8 cellular contexts compared by ENCODE assay signal in the genomic region with DNA sequence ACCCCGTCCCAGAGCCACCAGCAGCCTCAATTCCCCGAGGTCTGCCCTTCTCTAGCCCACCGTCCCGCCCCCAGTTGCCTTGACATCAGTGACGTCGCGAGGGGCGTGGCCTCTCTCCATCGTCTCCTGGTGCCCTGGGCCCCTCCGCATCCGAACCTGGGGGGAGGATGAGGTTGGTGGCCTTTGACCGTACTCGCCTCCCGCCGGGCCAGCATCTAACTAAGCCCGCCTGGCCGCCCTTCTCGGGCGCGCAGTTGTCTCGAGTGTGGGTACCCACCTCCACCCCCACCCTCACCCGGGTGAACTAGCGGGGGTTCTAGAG. TPM values are rescaled to one million over a fixed set of nuclear protein-coding genes. Genes with fewer than 3 reads are reported as not detected.
A peak's percentile ranks its signal among the peaks of the same experiment; 100 is the strongest.
DNase-seq lines count a peak whose midpoint lies in the region; ATAC-seq and TF ChIP-seq lines count a peak whose summit lies in the region.

No MANE protein-coding gene starts in this region.

- H3K4me3 ChIP-seq in GM12865 (ENCODE audit: low read depth, low read length): peak overlapping the region; percentile 90
- peak overlapping the region; percentile 59 to 84 for H3K4me3 ChIP-seq in ascending aorta
- H3K4me3 ChIP-seq in aorta (ENCODE audit: low read length in 2 of 2): peak overlapping the region; percentile 46

- TF ChIP-seq CTCF in GM12865 (IDR thresholded peaks at IDR 0.05; ENCODE audit: insufficient read depth, low read depth, low read length, missing control alignments): no peak
- TF ChIP-seq CTCF in ascending aorta (IDR thresholded peaks at IDR 0.05): peak in 1 of 3 experiments; percentile 21

- H3K27me3 ChIP-seq in ascending aorta: no peaks in the 10 kb centered on the region
- no peaks in the 10 kb centered on the region for H3K27me3 ChIP-seq in aorta (ENCODE audit: control insufficient read depth in 1 of 2, insufficient read depth in 2 of 2, low read length in 1 of 2)

- 0 to 1% methylated on average over 22 to 23 of the region's 23 CpGs for WGBS in aorta, 2 donors

- ATAC-seq in HG02610 (IDR thresholded peaks at IDR 0.05; ENCODE audit: unreplicated experiment) (peak; percentile 45), aorta (ENCODE audit: low FRiP score) (peak; percentile 79)

- H3K4me1 ChIP-seq in ascending aorta (peaks cover 52 to 73% of the 10 kb centered on the region in 2 donors), aorta (ENCODE audit: control insufficient read depth in 1 of 2, insufficient read depth in 2 of 2, low read length in 2 of 2) (peaks cover 5 to 8% of the 10 kb centered on the region in 2 donors)

- intact Hi-C loops in ascending aorta (cut with DNase I): loop anchor here (5.0 kb wide), 1 partner anchor 279 kb away; a partner anchor contains a TSS
- intact Hi-C loops in aorta (cut with DNase I): loop anchor here in 1 of 2 donors (2.0 kb wide), 1 partner anchor 43 kb away; a partner anchor contains a TSS

- H3K9me3 ChIP-seq in ascending aorta (no peaks in the 10 kb centered on the region), aorta (ENCODE audit: control insufficient read depth, low read length) (no peaks in the 10 kb centered on the region)

- DNase-seq in GM12865 (ENCODE audit: low read depth) (peak; percentile 94), NCI-H1436 treated with DMSO at 0.1 percent for 48 hours (lab: John Stamatoyannopoulos, UW) (peak; percentile 67), T-helper 22 cell (ENCODE audit: low read depth) (peak; percentile 82), ascending aorta (ENCODE audit: low spot score in 2 of 2) (peak; percentile 93 to 99), hepatic stellate cell (ENCODE audit: low spot score) (peak; percentile 89), renal cortical epithelial cell (ENCODE audit: low read depth) (peak; percentile 67), aorta (peak; percentile 96 to 100)

- H3K27ac ChIP-seq in ascending aorta (peak overlapping the region; percentile 100), aorta (ENCODE audit: low read depth in 1 of 2, low read length in 2 of 2) (peak overlapping the region; percentile 97 to 98)

- H3K36me3 ChIP-seq in ascending aorta (no peaks in the 10 kb centered on the region), aorta (ENCODE audit: control insufficient read depth in 1 of 2, insufficient read depth in 2 of 2, low read length in 1 of 2) (no peaks in the 10 kb centered on the region)

RNA-seq across cellular contexts. Expression of a gene that starts 5.5 kb away (rescaled TPM):
- not detected for total RNA-seq in ascending aorta
- 0.35 and 0.87 TPM in 2 replicates for total RNA-seq in renal cortical epithelial cell
- total RNA-seq in aorta: 1 to 10 TPM in 1 of 2 donors, under 1 TPM in 1; 0.52 to 1.4 TPM
- 1 to 10 TPM in 1 of 2 donors, under 1 TPM in 1; 0.25 to 6.4 TPM for polyA plus RNA-seq in aorta

RNA-seq across cellular contexts. Expression of a gene that starts 42.7 kb away (rescaled TPM):
- total RNA-seq in ascending aorta (112 TPM), renal cortical epithelial cell (20.0 and 146 TPM in 2 replicates), aorta (10 to 100 TPM; 25.1 to 96.1 TPM)
- polyA plus RNA-seq in aorta: 100 to 1,000 TPM in 1 of 2 donors, 10 to 100 TPM in 1; 79.2 to 102 TPM

RNA-seq across cellular contexts. Expression of a gene that starts 45.0 kb away (rescaled TPM):
- total RNA-seq in ascending aorta (not detected), renal cortical epithelial cell (not detected in 2 replicates), aorta (not detected)
- polyA plus RNA-seq in aorta: not detected

RNA-seq across cellular contexts. Expression of a gene that starts 49.4 kb away (rescaled TPM):
- total RNA-seq in ascending aorta: not detected
- not detected in 2 replicates for total RNA-seq in renal cortical epithelial cell
- total RNA-seq in aorta: not detected
- not detected for polyA plus RNA-seq in aorta

Comparison
In these comparisons a context has a peak if more than half of its experiments do, and no peak if none do; other contexts are left out.
1. Peak in every context shown above with its lines: DNase-seq, ATAC-seq, H3K4me3 ChIP-seq and H3K27ac ChIP-seq.